ENCODE assay signal across 8 cellular contexts in genomic region chr4:163332526-163333405, GRCh38. TPM values are rescaled to one million over a fixed set of nuclear protein-coding genes. Genes with fewer than 3 reads are reported as not detected.
A peak's percentile ranks its signal among the peaks of the same experiment; 100 is the strongest.
DNase-seq lines count a peak whose midpoint lies in the region; ATAC-seq, FAIRE-seq and TF ChIP-seq lines count a peak whose summit lies in the region.

Gene NPY1R (minus strand): TSS chr4:163332596. CDS start chr4:163326554, 6,042 bp downstream.

- peak in 1 of 3 experiments; percentile 63 for TF ChIP-seq CTCF in vagina (IDR thresholded peaks at IDR 0.05)

- intact Hi-C loops in vagina (cut with DNase I), result no loop called here

- DNase-seq in CD1c-positive myeloid dendritic cell (ENCODE audit: extremely low spot score), result peak; percentile 29
- DNase-seq in GM19239 (ENCODE audit: insufficient read length, low spot score), result peak; percentile 41
- DNase-seq in NCI-H82 treated with DMSO at 0.1 percent for 48 hours (lab: John Stamatoyannopoulos, UW; ENCODE audit: unreplicated experiment), result peak; percentile 33
- DNase-seq in activated naive CD4-positive, alpha-beta T cell treated with anti-CD3 and anti-CD28 coated beads, Interleukin-2, amount 50 U/mL, for 16 hours, result peak; percentile 21
- peak; percentile 80 for DNase-seq in globus pallidus (ENCODE audit: low spot score)
- DNase-seq in vagina (ENCODE audit: extremely low spot score in 2 of 2), result no peak

- peak within 1 kb of the TSS; percentile 98 for H2AFZ ChIP-seq in neuron (ENCODE audit: low read depth, low read length)

- FAIRE-seq in GM19239 (lab: Jason Lieb, UNC), result peak; percentile 48

- H3K36me3 ChIP-seq in neuron (ENCODE audit: insufficient read depth, low read length) (no peaks in the 10 kb centered on the region), vagina (no peaks in the 10 kb centered on the region)

- H3K4me1 ChIP-seq in neuron (ENCODE audit: insufficient read depth, low read length), result peaks cover 8% of the 10 kb centered on the region
- peaks cover 11% of the 10 kb centered on the region for H3K4me1 ChIP-seq in vagina

- H3K27ac ChIP-seq in vagina, result peak within 1 kb of the TSS; percentile 16

- peak; percentile 87 for ATAC-seq in HG03196 (IDR thresholded peaks at IDR 0.05; ENCODE audit: unreplicated experiment)

- TF ChIP-seq POLR2A in vagina (IDR thresholded peaks at IDR 0.05), result no peak

- H3K4me3 ChIP-seq in neuron (ENCODE audit: low read length), result peak within 1 kb of the TSS; percentile 75
- H3K4me3 ChIP-seq in vagina, result peak within 1 kb of the TSS; percentile 46 to 65

- H3K27me3 ChIP-seq in neuron (ENCODE audit: insufficient read depth, low read length), result peaks cover 16% of the 10 kb centered on the region
- no peaks in the 10 kb centered on the region for H3K27me3 ChIP-seq in vagina

- H3K9me3 ChIP-seq in neuron (ENCODE audit: low read length) (no peaks in the 10 kb centered on the region), vagina (no peaks in the 10 kb centered on the region)

RNA-seq across cellular contexts. Expression of gene NPY1R, which starts in this region (rescaled TPM):
- total RNA-seq in vagina, result 16.7 TPM

Comparison
In these comparisons a context has a peak if more than half of its experiments do, and no peak if none do; other contexts are left out.
1. DNase-seq: peak in CD1c-positive myeloid dendritic cell (single experiment), GM19239 (single experiment), NCI-H82 treated with DMSO at 0.1 percent for 48 hours (single experiment), activated naive CD4-positive, alpha-beta T cell treated with anti-CD3 and anti-CD28 coated beads, Interleukin-2, amount 50 U/mL, for 16 hours (single experiment) and globus pallidus (single experiment); none in vagina (0 of 2).